In the genomic region with DNA sequence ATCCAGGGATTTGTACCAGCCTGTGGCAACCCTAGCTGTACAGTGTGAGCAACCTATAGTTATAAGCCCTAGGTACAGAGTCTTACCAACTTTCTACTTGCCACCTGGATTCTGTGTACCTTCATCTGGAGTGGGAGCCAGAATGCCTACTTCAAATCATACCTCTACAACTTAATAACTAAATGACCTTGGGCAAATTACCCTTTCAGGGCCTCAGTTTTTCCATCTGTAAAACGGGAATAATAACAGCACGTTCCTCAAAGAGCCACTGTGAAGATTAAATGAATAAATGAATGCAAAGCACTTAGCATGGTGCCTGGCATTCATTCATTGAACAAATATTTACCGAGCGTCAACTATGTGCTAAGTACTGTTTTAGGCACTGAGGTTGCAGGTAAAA, we compare ENCODE assay signal across 2 cellular contexts.
A peak's percentile ranks its signal among the peaks of the same experiment; 100 is the strongest.
TF ChIP-seq lines count a peak whose summit lies in the region.

No MANE protein-coding gene starts in this region.

TF ChIP-seq in HepG2, 621 proteins besides CTCF, POLR2A, EP300 and RAD21:
- TF ChIP-seq ZNF629 (CRISPR knock-in tag; conservative IDR thresholded peaks at IDR 0.05) (peak; percentile 68), HNRNPLL (IDR thresholded peaks at IDR 0.05; ENCODE audit: low read depth, low read length, poor library complexity, severe bottlenecking) (no peak)

TF ChIP-seq in K562, 482 proteins besides CTCF, POLR2A, EP300 and RAD21:
- no peak for TF ChIP-seq BMI1 (IDR thresholded peaks at IDR 0.05; ENCODE audit: low read length)
- peak; percentile 50; the same call in 1 of the 2 replicates for TF ChIP-seq ESRRA (IDR thresholded peaks at IDR 0.05; ENCODE audit: borderline replicate concordance, low read depth)
